Comparison of ENCODE assay signal across 8 cellular contexts in genomic region chr15:82046668-82047492, GRCh38. TPM values are rescaled to one million over a fixed set of nuclear protein-coding genes. Genes with fewer than 3 reads are reported as not detected.
DNase-seq lines count a peak whose midpoint lies in the region; ATAC-seq and TF ChIP-seq lines count a peak whose summit lies in the region.

No MANE protein-coding gene starts in this region.

- no peaks in the 10 kb centered on the region for H3K27me3 ChIP-seq in AG04450 (ENCODE audit: control insufficient read depth, insufficient read depth, low read length)

- TF ChIP-seq CTCF in AG04450 (IDR thresholded peaks at IDR 0.05; ENCODE audit: low read depth, low read length) = peak; percentile 77

- POLR2A ChIA-PET in AG04450 (lab: Yijun Ruan, JAX) = interaction anchor here (0.5 to 2.3 kb wide), 9 partner anchors 10 to 404 kb away, joined by 3 to 12 read pairs (median 5); no protein-coding TSS in a partner anchor

- peaks cover 24% of the 10 kb centered on the region for H3K27me3 Mint-ChIP-seq in central memory CD8-positive, alpha-beta T cell

- CTCF ChIA-PET in AG04450 (lab: Charles Lee) = interaction anchor here (1.2 to 1.6 kb wide), 3 partner anchors 62 to 636 kb away, joined by 3 to 7 read pairs (median 3); no protein-coding TSS in a partner anchor

- H3K4me3 Mint-ChIP-seq in central memory CD8-positive, alpha-beta T cell = peak overlapping the region; percentile 84

- peak overlapping the region; percentile 67 for H3K27ac Mint-ChIP-seq in central memory CD8-positive, alpha-beta T cell (ENCODE audit: low read depth)

- peaks cover 7% of the 10 kb centered on the region for H3K4me1 Mint-ChIP-seq in central memory CD8-positive, alpha-beta T cell

- DNase-seq in AG04450 (ENCODE audit: low read depth, low spot score) (peak; percentile 86), NCI-H2196 treated with DMSO at 0.1 percent for 48 hours (lab: John Stamatoyannopoulos, UW; ENCODE audit: unreplicated experiment) (peak; percentile 69), kidney glomerular epithelial cell (lab: John Stamatoyannopoulos, UW) (peak; percentile 83)
- DNase-seq in activated CD4-positive, CD25-positive, alpha-beta regulatory T cell treated with anti-CD3 and anti-CD28 coated beads, Interleukin-2, amount 50 U/mL, for 16 hours (ENCODE audit: low read depth, low spot score) = peak; percentile 65
- peak; percentile 60 to 72 for DNase-seq in central memory CD8-positive, alpha-beta T cell (ENCODE audit: low spot score in 2 of 2)
- DNase-seq in stimulated activated CD4-positive, alpha-beta T cell treated with anti-CD3 and anti-CD28 coated beads, Interleukin-15, amount 100 ng/mL, for 24 hours = peak; percentile 91

- no peaks in the 10 kb centered on the region for H3K9me3 Mint-ChIP-seq in central memory CD8-positive, alpha-beta T cell

- ATAC-seq in GM18870 (IDR thresholded peaks at IDR 0.05; ENCODE audit: unreplicated experiment) = peak; percentile 37
- ATAC-seq in HG03135 (IDR thresholded peaks at IDR 0.05; ENCODE audit: unreplicated experiment) = peak; percentile 65
- peak; percentile 64 for ATAC-seq in central memory CD8-positive, alpha-beta T cell (replicated peaks; ENCODE audit: extremely low read depth, poor library complexity, severe bottlenecking)

- peaks cover 2% of the 10 kb centered on the region; the same call in 1 of the 2 replicates for H3K9me3 ChIP-seq in AG04450 (ENCODE audit: control insufficient read depth, insufficient read depth, low read length)

- peak overlapping the region; percentile 98 for H3K27ac ChIP-seq in AG04450 (ENCODE audit: low read depth, low read length)

- H3K4me3 ChIP-seq in AG04450 (ENCODE audit: low read depth, low read length) = peak overlapping the region; percentile 89

- H3K36me3 Mint-ChIP-seq in central memory CD8-positive, alpha-beta T cell (ENCODE audit: insufficient read depth) = peaks cover 5% of the 10 kb centered on the region

RNA-seq across cellular contexts. Expression of gene MEX3B, which starts 1.1 kb away (rescaled TPM):
- polyA plus RNA-seq in AG04450 (2011; rRNA removed) = 6.3 TPM in 2 replicates
- polyA minus RNA-seq in AG04450 (2011; rRNA and poly(A)+ RNA removed) = 6.6 and 9.2 TPM in 2 replicates

Comparison
In these comparisons a context has a peak if more than half of its experiments do, and no peak if none do; other contexts are left out.
1. Peak in every context shown above with its lines: DNase-seq, ATAC-seq, H3K4me3 ChIP-seq and H3K27ac ChIP-seq.